28 cellular contexts compared by ENCODE assay signal in the genomic region with DNA sequence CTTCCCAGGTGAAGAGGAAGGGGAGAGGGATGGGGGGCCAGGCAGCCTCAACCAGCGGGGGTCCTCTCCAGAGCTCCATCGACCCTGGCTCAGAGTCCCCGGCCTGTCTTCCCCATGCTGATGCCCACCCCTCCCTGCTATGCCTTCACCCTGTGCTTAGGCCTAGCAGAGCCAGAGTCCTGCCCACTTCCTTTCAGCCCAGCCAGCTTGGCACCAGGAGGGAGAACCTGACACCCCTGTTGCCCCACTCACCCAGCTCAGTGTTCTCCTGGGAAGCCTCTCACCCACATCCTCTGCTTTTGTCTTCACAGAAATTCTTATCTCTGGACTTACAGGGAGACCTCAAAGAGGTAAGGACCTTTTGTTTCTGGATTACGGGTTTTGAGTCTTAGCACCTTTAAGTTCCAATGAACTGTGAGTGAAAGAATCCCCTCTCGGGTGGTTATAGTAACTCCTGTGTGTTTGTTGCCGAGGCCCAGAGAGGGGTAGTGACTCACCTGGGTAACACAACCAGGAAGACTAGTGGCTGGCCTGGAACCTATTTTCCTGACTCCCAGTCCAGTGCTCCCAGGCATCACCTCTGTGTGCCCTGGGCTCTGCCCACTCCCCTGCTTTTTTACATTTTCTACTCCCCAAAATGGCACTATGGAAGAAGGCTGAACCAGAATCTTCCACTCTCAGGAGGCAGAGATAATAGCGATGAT. TPM values are rescaled to one million over a fixed set of nuclear protein-coding genes. Genes with fewer than 3 reads are reported as not detected.
A peak's percentile ranks its signal among the peaks of the same experiment; 100 is the strongest.
DNase-seq lines count a peak whose midpoint lies in the region; ATAC-seq lines count a peak whose summit lies in the region.
"Had no signal": no experiment of that assay in that cellular context is flagged by ENCODE, and none has a peak within 500 bp of the region (broad histone marks: within the 10 kb centered on the region; RNA-seq: fewer than 3 reads in every experiment).

No MANE protein-coding gene starts in this region.

- H2AK5ac ChIP-seq in mesendoderm (ENCODE audit: low read length), result no peak overlapping the region

- no peak overlapping the region for H2BK120ac ChIP-seq in mesendoderm (ENCODE audit: low read depth, low read length)

- H4K8ac ChIP-seq in mesendoderm (ENCODE audit: low read depth, low read length), result no peak overlapping the region

- H3K4me3 ChIP-seq in mesendoderm (ENCODE audit: low read length) (no peak overlapping the region), Karpas-422 (ENCODE audit: low read length) (no peak overlapping the region)
- H3K4me3 ChIP-seq: PC-9, SJSA1 had no signal

- no peak overlapping the region for H2BK15ac ChIP-seq in mesendoderm (replicated peaks; ENCODE audit: low read depth)

- no peaks in the 10 kb centered on the region for H3K36me3 Mint-ChIP-seq in activated CD4-positive, alpha-beta T cell treated with anti-CD3 and anti-CD28 coated beads, Interleukin-2, amount 10 ng/mL, durations not matched to agents 24 days and 14 days (ENCODE audit: low read depth)
- H3K36me3 Mint-ChIP-seq: CD8-positive, alpha-beta T cell had no signal

- H3K79me2 ChIP-seq in mesendoderm (ENCODE audit: control insufficient read depth, insufficient read depth, low read length), result no peaks in the 10 kb centered on the region
- H3K79me2 ChIP-seq in Karpas-422 (ENCODE audit: low read length), result no peaks in the 10 kb centered on the region

- H3K27me3 Mint-ChIP-seq in activated CD4-positive, alpha-beta T cell treated with anti-CD3 and anti-CD28 coated beads, Interleukin-2, amount 10 ng/mL, durations not matched to agents 24 days and 14 days, result no peaks in the 10 kb centered on the region

- H3K4me2 ChIP-seq in mesendoderm (ENCODE audit: low read length), result no peak overlapping the region
- no peak overlapping the region for H3K4me2 ChIP-seq in Karpas-422 (ENCODE audit: low read depth, low read length, poor library complexity, severe bottlenecking)
- H3K4me2 ChIP-seq: PC-9 had no signal

- no peak for ATAC-seq in HG02884 (IDR thresholded peaks at IDR 0.05; ENCODE audit: unreplicated experiment)
- no peak for ATAC-seq in HG03439 (IDR thresholded peaks at IDR 0.05; ENCODE audit: unreplicated experiment)
- ATAC-seq: CD8-positive, alpha-beta T cell; HepG2 had no signal

- no peaks in the 10 kb centered on the region for H3K79me1 ChIP-seq in mesendoderm (ENCODE audit: low read length)

- DNase-seq in HT1080 (ENCODE audit: low read depth) (peak; percentile 66), NCI-H2029 treated with DMSO at 0.1 percent for 48 hours (lab: John Stamatoyannopoulos, UW) (peak; percentile 25), mesendoderm (peak; percentile 48), Karpas-422 (no peak)
- no peak for DNase-seq in activated CD4-positive, alpha-beta T cell treated with anti-CD3 and anti-CD28 coated beads, Interleukin-2, amount 10 ng/mL, durations not matched to agents 24 days and 14 days
- DNase-seq: C1 segment of cervical spinal cord; Caco-2; CD8-positive, alpha-beta T cell; GOT3; HCEC 1CT; Kasumi-1; MM.1S; NCI-H1417; NCI-H1694; NCI-H2081 treated with DMSO at 0.1 percent for 48 hours; NCI-H524 treated with DMSO at 0.1 percent for 48 hours; NCI-H774; NK-92 treated with Interleukin-12 subunit alpha and Interleukin-12 subunit beta, amount 100 ng/mL, for 24 hours; PC-9; Right ventricle myocardium superior; T-helper 2 cell had no signal

- H3K36me3 ChIP-seq in mesendoderm (ENCODE audit: control insufficient read depth, insufficient read depth, low read length) (no peaks in the 10 kb centered on the region), Karpas-422 (ENCODE audit: insufficient read depth, low read length) (no peaks in the 10 kb centered on the region)
- H3K36me3 ChIP-seq: SJSA1 had no signal

- H4K5ac ChIP-seq in mesendoderm (ENCODE audit: low read length), result no peak overlapping the region

- no peak overlapping the region for H3K4me3 Mint-ChIP-seq in activated CD4-positive, alpha-beta T cell treated with anti-CD3 and anti-CD28 coated beads, Interleukin-2, amount 10 ng/mL, durations not matched to agents 24 days and 14 days
- H3K4me3 Mint-ChIP-seq: CD8-positive, alpha-beta T cell had no signal

- H3K4me1 ChIP-seq in mesendoderm (ENCODE audit: control insufficient read depth, low read depth, low read length) (no peaks in the 10 kb centered on the region), Karpas-422 (ENCODE audit: low read length) (no peaks in the 10 kb centered on the region)
- H3K4me1 ChIP-seq: Caco-2, SJSA1 had no signal

- WGBS in mesendoderm (ENCODE audit: extremely low coverage, insufficient coverage, low lambda C conversion rate), result no CpG with 5 or more reads among the region's 7 CpGs

- H3K56ac ChIP-seq in mesendoderm (ENCODE audit: low read length), result no peak overlapping the region

- no peak overlapping the region for H2AFZ ChIP-seq in Karpas-422 (ENCODE audit: low read length)
- H2AFZ ChIP-seq: PC-9 had no signal

- no peak overlapping the region for H3K18ac ChIP-seq in mesendoderm (ENCODE audit: low read length)

- no peaks in the 10 kb centered on the region for H3K9me3 Mint-ChIP-seq in activated CD4-positive, alpha-beta T cell treated with anti-CD3 and anti-CD28 coated beads, Interleukin-2, amount 10 ng/mL, durations not matched to agents 24 days and 14 days
- H3K9me3 Mint-ChIP-seq: CD8-positive, alpha-beta T cell had no signal

- H3K9ac ChIP-seq in mesendoderm (ENCODE audit: low read length), result no peak overlapping the region
- H3K9ac ChIP-seq in Karpas-422 (ENCODE audit: low read length), result no peak overlapping the region

- no peaks in the 10 kb centered on the region for H3K9me3 ChIP-seq in Karpas-422 (ENCODE audit: low read length)
- H3K9me3 ChIP-seq: Caco-2, SJSA1 had no signal

- no peaks in the 10 kb centered on the region for H3K9me2 ChIP-seq in Karpas-422 (replicated peaks; ENCODE audit: insufficient read depth, low read length)

- no peak overlapping the region for H3K27ac Mint-ChIP-seq in activated CD4-positive, alpha-beta T cell treated with anti-CD3 and anti-CD28 coated beads, Interleukin-2, amount 10 ng/mL, durations not matched to agents 24 days and 14 days
- H3K27ac Mint-ChIP-seq: CD8-positive, alpha-beta T cell had no signal

- no peaks in the 10 kb centered on the region for H4K20me1 ChIP-seq in Karpas-422 (ENCODE audit: insufficient read depth, low read depth, low read length)

- H3K27ac ChIP-seq in mesendoderm (ENCODE audit: low read depth, low read length) (no peak overlapping the region), Karpas-422 (ENCODE audit: low read length) (no peak overlapping the region)
- H3K27ac ChIP-seq: PC-9, SJSA1 had no signal

- no peaks in the 10 kb centered on the region for H3K27me3 ChIP-seq in mesendoderm (ENCODE audit: insufficient read depth, low read length, poor library complexity)
- no peaks in the 10 kb centered on the region for H3K27me3 ChIP-seq in Karpas-422 (ENCODE audit: low read length)
- H3K27me3 ChIP-seq: SJSA1 had no signal

- no peak overlapping the region for H2BK5ac ChIP-seq in mesendoderm (ENCODE audit: low read length)

- H3K4ac ChIP-seq in mesendoderm (ENCODE audit: low read depth, low read length), result no peak overlapping the region

- no peaks in the 10 kb centered on the region for H3K4me1 Mint-ChIP-seq in activated CD4-positive, alpha-beta T cell treated with anti-CD3 and anti-CD28 coated beads, Interleukin-2, amount 10 ng/mL, durations not matched to agents 24 days and 14 days

- H3K23ac ChIP-seq in mesendoderm (ENCODE audit: low read length), result no peak overlapping the region

- intact Hi-C loops in activated CD4-positive, alpha-beta T cell treated with anti-CD3 and anti-CD28 coated beads, Interleukin-2, amount 10 ng/mL, durations not matched to agents 24 days and 14 days (cut with micrococcal nuclease), result no loop called here

RNA-seq across cellular contexts. Expression of a gene that starts 53.4 kb away (rescaled TPM):
- total RNA-seq in HT1080 (2014; rRNA removed; shearing (Covaris generic)), result 2.7 and 4.8 TPM in 2 replicates
- 7.1 and 12.8 TPM in 2 replicates for polyA plus RNA-seq in HT1080 (2015; cell fraction: cytosol; rRNA removed)
- polyA plus RNA-seq in HT1080 (2015; cell fraction: nucleus; rRNA removed), result 2.0 and 6.2 TPM in 2 replicates
- 1.4 TPM for polyA plus RNA-seq in mesendoderm (2013, experiment 1 of 2)
- polyA plus RNA-seq in mesendoderm (2013, experiment 2 of 2), result 1.3 TPM
- not detected in 2 replicates for total RNA-seq in Karpas-422 (2014; rRNA removed; shearing (Covaris generic); ENCODE audit: low replicate concordance)
- total RNA-seq in activated CD4-positive, alpha-beta T cell treated with anti-CD3 and anti-CD28 coated beads, Interleukin-2, amount 10 ng/mL, durations not matched to agents 24 days and 14 days, result not detected in 2 replicates
- total RNA-seq: CD8-positive, alpha-beta T cell; G401; HT-29; RPMI7951; SJSA1 had no signal

Comparison
In these comparisons a context has a peak if more than half of its experiments do, and no peak if none do; other contexts are left out.
1. DNase-seq: peak in HT1080 (single experiment), NCI-H2029 treated with DMSO at 0.1 percent for 48 hours (single experiment) and mesendoderm (single experiment); none in Karpas-422 (single experiment) and activated CD4-positive, alpha-beta T cell treated with anti-CD3 and anti-CD28 coated beads, Interleukin-2, amount 10 ng/mL, durations not matched to agents 24 days and 14 days (single experiment).